In the genomic region with DNA sequence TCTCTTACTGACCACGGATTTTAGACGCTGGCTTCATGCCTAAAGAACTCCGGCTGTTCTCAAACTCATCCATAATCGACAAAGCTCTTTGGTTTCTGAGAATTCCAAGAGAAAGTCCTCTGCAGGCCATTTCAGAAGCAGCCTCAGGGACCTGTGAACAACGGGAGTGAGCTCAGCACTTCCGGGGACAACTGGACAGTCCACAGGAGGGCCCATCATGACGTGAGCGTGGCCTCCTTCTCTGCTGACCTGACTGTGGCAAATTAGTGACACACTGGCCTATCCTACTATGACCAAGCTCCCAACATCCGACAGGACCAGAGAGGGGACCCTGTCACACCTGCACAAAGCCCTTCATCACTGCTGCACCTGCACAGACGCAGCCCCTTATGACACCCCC, we compare ENCODE assay signal across 20 cellular contexts. TPM values are rescaled to one million over a fixed set of nuclear protein-coding genes. Genes with fewer than 3 reads are reported as not detected.
DNase-seq lines count a peak whose midpoint lies in the region; ATAC-seq and TF ChIP-seq lines count a peak whose summit lies in the region.
"Had no signal": no experiment of that assay in that cellular context is flagged by ENCODE, and none has a peak within 500 bp of the region (broad histone marks: within the 10 kb centered on the region; RNA-seq: fewer than 3 reads in every experiment).

No MANE protein-coding gene starts in this region.

- no peak for DNase-seq in coronary artery (ENCODE audit: low spot score)
- no peak for DNase-seq in lower lobe of right lung
- DNase-seq in uterus: no peak
- DNase-seq in iPS-NIHi11 (ENCODE audit: low spot score): no peak
- no peak for DNase-seq in anterior cingulate cortex (lab: John Stamatoyannopoulos, UW)
- DNase-seq in PC-9: no peak
- DNase-seq: ACHN, DMS79 treated with DMSO at 0.1 percent for 48 hours, Karpas-422, MG63, NCI-H1048, NCI-H1436, NCI-H1930, NCI-H345, NCI-H524 treated with DMSO at 0.1 percent for 48 hours, RPMI8226 had no signal

- no peak for TF ChIP-seq EP300 in gastroesophageal sphincter (IDR thresholded peaks at IDR 0.05)

- CTCF ChIA-PET in PC-9 (lab: Charles Lee): no interaction called here

- H3K36me3 ChIP-seq in gastroesophageal sphincter (peaks cover 0 to 90% of the 10 kb centered on the region in 2 donors), lower lobe of right lung (peaks cover 54% of the 10 kb centered on the region), uterus (no peaks in the 10 kb centered on the region), PC-9 (ENCODE audit: low read depth) (no peaks in the 10 kb centered on the region)

- H3K9me2 ChIP-seq in PC-9 (ENCODE audit: insufficient read depth): no peaks in the 10 kb centered on the region

- H3K79me2 ChIP-seq in PC-9 (ENCODE audit: low read depth): no peaks in the 10 kb centered on the region

- POLR2A ChIA-PET in PC-9 (lab: Charles Lee; ENCODE audit: unreplicated experiment): no interaction called here

- peak overlapping the region; percentile 20 to 52 for H3K27ac ChIP-seq in coronary artery
- H3K27ac ChIP-seq in gastroesophageal sphincter: peak overlapping the region in 3 of 4 donors; percentile 46 to 62 (median 58)
- peak overlapping the region; percentile 46 for H3K27ac ChIP-seq in lower lobe of right lung
- peak overlapping the region; percentile 2 to 39 for H3K27ac ChIP-seq in uterus
- no peak overlapping the region for H3K27ac ChIP-seq in PC-9
- H3K27ac ChIP-seq: C4-2B, HL-60 had no signal

- H3K4me2 ChIP-seq in PC-9: no peak overlapping the region

- no TSS peak for BruUV-seq in PC-9 (replicated peaks; lab: Mats Ljungman, UMichigan)

- ATAC-seq in gastroesophageal sphincter (peak; percentile 6), lower lobe of right lung (no peak)

- no peak for TF ChIP-seq POLR2A in gastroesophageal sphincter (IDR thresholded peaks at IDR 0.05)
- no peak for TF ChIP-seq POLR2A in uterus (IDR thresholded peaks at IDR 0.05)

- intact Hi-C loops in lower lobe of right lung (cut with DNase I) (no loop called here), uterus (cut with DNase I; ENCODE audit: low total_unique reads) (no loop called here), PC-9 (cut with micrococcal nuclease; ENCODE audit: unreplicated experiment) (no loop called here)

- H3K4me1 ChIP-seq in gastroesophageal sphincter (peaks cover 0 to 6% (median 0%) of the 10 kb centered on the region in 3 donors), lower lobe of right lung (no peaks in the 10 kb centered on the region), uterus (no peaks in the 10 kb centered on the region), PC-9 (replicated peaks; ENCODE audit: insufficient read depth) (no peaks in the 10 kb centered on the region)
- H3K4me1 ChIP-seq: HAP-1 had no signal

- H2AFZ ChIP-seq in PC-9: no peak overlapping the region

- H3K27me3 ChIP-seq in gastroesophageal sphincter (no peaks in the 10 kb centered on the region), lower lobe of right lung (ENCODE audit: low read depth) (no peaks in the 10 kb centered on the region), uterus (no peaks in the 10 kb centered on the region), PC-9 (ENCODE audit: insufficient read depth, low read depth) (no peaks in the 10 kb centered on the region)
- H3K27me3 ChIP-seq: MG63 had no signal

- no peaks in the 10 kb centered on the region for H3F3A ChIP-seq in PC-9 (ENCODE audit: insufficient read depth, low read depth)

- H3K4me3 ChIP-seq in coronary artery: peak overlapping the region; percentile 17
- H3K4me3 ChIP-seq in gastroesophageal sphincter: no peak overlapping the region
- no peak overlapping the region for H3K4me3 ChIP-seq in lower lobe of right lung
- H3K4me3 ChIP-seq in uterus: no peak overlapping the region
- no peak overlapping the region for H3K4me3 ChIP-seq in PC-9
- H3K4me3 ChIP-seq: HAP-1, MG63 had no signal

- H4K20me1 ChIP-seq in PC-9 (ENCODE audit: insufficient read depth): no peaks in the 10 kb centered on the region

- 42% methylated on average over 3 of the region's 10 CpGs; no CpG with 5 or more reads in 1 of the 2 donors for WGBS in gastroesophageal sphincter (ENCODE audit: low coverage in 1 of 2), 2 donors

- no peak for TF ChIP-seq CTCF in coronary artery (IDR thresholded peaks at IDR 0.05)
- no peak for TF ChIP-seq CTCF in gastroesophageal sphincter (IDR thresholded peaks at IDR 0.05)
- TF ChIP-seq CTCF in lower lobe of right lung (IDR thresholded peaks at IDR 0.05): no peak
- TF ChIP-seq CTCF in uterus (IDR thresholded peaks at IDR 0.05): no peak
- no peak for TF ChIP-seq CTCF in PC-9 (conservative IDR thresholded peaks at IDR 0.05)

- no peaks in the 10 kb centered on the region for H3K9me3 ChIP-seq in gastroesophageal sphincter
- no peaks in the 10 kb centered on the region for H3K9me3 ChIP-seq in lower lobe of right lung
- H3K9me3 ChIP-seq in uterus: no peaks in the 10 kb centered on the region
- H3K9me3 ChIP-seq in PC-9 (ENCODE audit: insufficient read depth, low read depth): no peaks in the 10 kb centered on the region
- H3K9me3 ChIP-seq: HAP-1, MG63 had no signal

RNA-seq across cellular contexts. Expression of a gene that starts 16.4 kb away (rescaled TPM):
- total RNA-seq in gastroesophageal sphincter (10 to 100 TPM in 3 of 4 donors, 1 to 10 TPM in 1; 6.5 to 28.2 (median 16.2) TPM), lower lobe of right lung (63.4 TPM), uterus (10 to 100 TPM in 2 of 4 donors, 1 to 10 TPM in 2; 4.4 to 88.2 (median 17.6) TPM), PC-9 (2021) (138 and 140 TPM in 2 replicates)

RNA-seq across cellular contexts. Expression of a gene that starts 32.6 kb away (rescaled TPM):
- total RNA-seq in gastroesophageal sphincter (10 to 100 TPM; 11.2 to 38.5 (median 22.1) TPM), lower lobe of right lung (81.9 TPM), uterus (10 to 100 TPM in 2 of 4 donors, 1 to 10 TPM in 2; 1.5 to 28.6 (median 12.2) TPM), PC-9 (2021) (157 and 198 TPM in 2 replicates)
